In genomic region chr6:41062056-41062455, GRCh38 we compare ENCODE assay signal across 17 cellular contexts. TPM values are rescaled to one million over a fixed set of nuclear protein-coding genes. Genes with fewer than 3 reads are reported as not detected.
A peak's percentile ranks its signal among the peaks of the same experiment; 100 is the strongest.
DNase-seq lines count a peak whose midpoint lies in the region; ATAC-seq and TF ChIP-seq lines count a peak whose summit lies in the region.
"Had no signal": no experiment of that assay in that cellular context is flagged by ENCODE, and none has a peak within 500 bp of the region (broad histone marks: within the 10 kb centered on the region; RNA-seq: fewer than 3 reads in every experiment).

No MANE protein-coding gene starts in this region.

- no peak for TF ChIP-seq POLR2A in body of pancreas (IDR thresholded peaks at IDR 0.05)

- no peaks in the 10 kb centered on the region for H3K9me3 ChIP-seq in heart right ventricle
- H3K9me3 ChIP-seq in body of pancreas: no peaks in the 10 kb centered on the region
- no peaks in the 10 kb centered on the region for H3K9me3 ChIP-seq in psoas muscle
- H3K9me3 ChIP-seq: BLaER1 treated with 17β-estradiol and CSF1 and Interleukin-3, amounts not matched to agents 10 nM and 100 nM had no signal

- H3K4me3 ChIP-seq in heart right ventricle (peak overlapping the region in 7 of 10 donors; percentile 6 to 41 (median 20)), body of pancreas (no peak overlapping the region), psoas muscle (peak overlapping the region; percentile 63)
- H3K4me3 ChIP-seq: BLaER1 treated with 17β-estradiol and CSF1 and Interleukin-3, amounts not matched to agents 10 nM and 100 nM; GM23248 had no signal

- WGBS in heart right ventricle, 2 donors: 48 to 58% methylated on average over 1 of the region's 1 CpG
- 77 to 81% methylated on average over 1 of the region's 1 CpG for WGBS in body of pancreas, 2 donors
- WGBS in psoas muscle, 3 donors: 25 to 40% (median 33%) methylated on average over 1 of the region's 1 CpG

- peak overlapping the region in 8 of 10 donors; percentile 47 to 80 (median 59) for H3K27ac ChIP-seq in heart right ventricle
- peak overlapping the region in 3 of 4 donors; percentile 60 to 85 (median 72) for H3K27ac ChIP-seq in body of pancreas
- peak overlapping the region; percentile 92 for H3K27ac ChIP-seq in psoas muscle
- H3K27ac ChIP-seq: BLaER1 treated with 17β-estradiol and CSF1 and Interleukin-3, amounts not matched to agents 10 nM and 100 nM; GM23248; HL-60 had no signal

- DNase-seq in heart right ventricle (no peak), Right ventricle myocardium inferior (ENCODE audit: missing footprints) (no peak), body of pancreas (no peak), psoas muscle (no peak), germinal center (ENCODE audit: low spot score) (no peak), islet precursor cell (no peak)
- DNase-seq: ACHN; Calu3; CD4-positive, CD25-positive, alpha-beta regulatory T cell; DMS 273 treated with DMSO at 0.1 percent for 48 hours; GM23248 had no signal

- H3K36me3 ChIP-seq in heart right ventricle: peaks cover 0 to 69% (median 20%) of the 10 kb centered on the region in 9 donors
- no peaks in the 10 kb centered on the region for H3K36me3 ChIP-seq in body of pancreas (replicated peaks in 1 of 2; ENCODE audit: insufficient read depth in 1 of 2, low read depth in 2 of 2)
- peaks cover 2 to 71% of the 10 kb centered on the region in 2 donors for H3K36me3 ChIP-seq in psoas muscle (ENCODE audit: insufficient read depth in 1 of 2, low read depth in 1 of 2)

- TF ChIP-seq CTCF in heart right ventricle (IDR thresholded peaks at IDR 0.05) (no peak), body of pancreas (IDR thresholded peaks at IDR 0.05) (no peak), psoas muscle (IDR thresholded peaks at IDR 0.05) (no peak)

- intact Hi-C loops in heart right ventricle (cut with DNase I): loop anchor here in 3 of 10 donors (5.0 to 10.0 kb wide), 2 partner anchors 57 to 165 kb away; no protein-coding TSS in a partner anchor
- intact Hi-C loops in Right ventricle myocardium inferior (cut with DNase I): loop anchor here (5.0 kb wide), 1 partner anchor 65 kb away; no protein-coding TSS in a partner anchor
- intact Hi-C loops in body of pancreas (cut with DNase I): no loop called here
- intact Hi-C loops in psoas muscle (cut with DNase I): loop anchor here in 1 of 2 donors (10.0 kb wide), 1 partner anchor 57 kb away; no protein-coding TSS in a partner anchor

- H3K4me1 ChIP-seq in heart right ventricle (peaks cover 5 to 84% (median 47%) of the 10 kb centered on the region in 9 donors), body of pancreas (peaks cover 92% of the 10 kb centered on the region), psoas muscle (peaks cover 53% of the 10 kb centered on the region)

- no peak for ATAC-seq in heart right ventricle
- ATAC-seq in Right ventricle myocardium inferior: no peak
- ATAC-seq in body of pancreas: no peak
- ATAC-seq in psoas muscle: no peak
- no peak for ATAC-seq in HG03342 (IDR thresholded peaks at IDR 0.05; ENCODE audit: unreplicated experiment)
- ATAC-seq: HCT116 had no signal

- H3K27me3 ChIP-seq in heart right ventricle: no peaks in the 10 kb centered on the region
- H3K27me3 ChIP-seq in body of pancreas: no peaks in the 10 kb centered on the region
- H3K27me3 ChIP-seq in psoas muscle (ENCODE audit: insufficient read depth in 3 of 3, low read length in 2 of 3): no peaks in the 10 kb centered on the region
- H3K27me3 ChIP-seq: BLaER1 treated with 17β-estradiol and CSF1 and Interleukin-3, amounts not matched to agents 10 nM and 100 nM had no signal

RNA-seq across cellular contexts. Expression of gene APOBEC2, which starts 9.1 kb away (rescaled TPM):
- 100 to 1,000 TPM; 174 to 307 (median 224) TPM for total RNA-seq in heart right ventricle
- polyA plus RNA-seq in heart right ventricle: 100 to 1,000 TPM in 1 of 2 donors, 10 to 100 TPM in 1; 79.0 to 134 TPM
- total RNA-seq in Right ventricle myocardium inferior: 246 TPM
- total RNA-seq in body of pancreas: 1 to 10 TPM; 2.3 to 4.0 TPM
- 100 to 1,000 TPM; 135 to 511 (median 272) TPM for total RNA-seq in psoas muscle
- 100 to 1,000 TPM in 1 of 3 donors, 10 to 100 TPM in 2; 16.4 to 141 (median 80.7) TPM for polyA plus RNA-seq in psoas muscle
- total RNA-seq: A172; Calu3; CD4-positive, CD25-positive, alpha-beta regulatory T cell; Daoy; GM23248 had no signal
- polyA plus RNA-seq: GM23248 had no signal

RNA-seq across cellular contexts. Expression of gene OARD1, which starts 10.1 kb away (rescaled TPM):
- total RNA-seq in heart right ventricle: 10 to 100 TPM; 13.7 to 24.7 (median 16.6) TPM
- polyA plus RNA-seq in heart right ventricle: 10 to 100 TPM; 22.7 to 31.2 TPM
- total RNA-seq in Right ventricle myocardium inferior: 20.5 TPM
- 10 to 100 TPM; 15.0 to 27.4 TPM for total RNA-seq in body of pancreas
- 10 to 100 TPM; 13.5 to 23.4 (median 16.6) TPM for total RNA-seq in psoas muscle
- polyA plus RNA-seq in psoas muscle: 10 to 100 TPM; 24.6 to 74.6 (median 52.3) TPM

RNA-seq across cellular contexts. Expression of gene NFYA, which starts 10.7 kb away (rescaled TPM):
- 10 to 100 TPM in 7 of 10 donors, 1 to 10 TPM in 3; 8.9 to 12.0 (median 10.5) TPM for total RNA-seq in heart right ventricle
- polyA plus RNA-seq in heart right ventricle: 1 to 10 TPM; 4.2 to 6.1 TPM
- total RNA-seq in Right ventricle myocardium inferior: 9.8 TPM
- 10 to 100 TPM in 1 of 2 donors, 1 to 10 TPM in 1; 8.6 to 10.4 TPM for total RNA-seq in body of pancreas
- total RNA-seq in psoas muscle: 10 to 100 TPM; 11.8 to 14.1 (median 13.0) TPM
- 10 to 100 TPM in 2 of 3 donors, 1 to 10 TPM in 1; 2.7 to 14.2 (median 10.4) TPM for polyA plus RNA-seq in psoas muscle

RNA-seq across cellular contexts. Expression of gene TSPO2, which starts 19.8 kb away (rescaled TPM):
- total RNA-seq in heart right ventricle (not detected), Right ventricle myocardium inferior (not detected), body of pancreas (not detected), psoas muscle (under 1 TPM in 1 of 4 donors, not detected in 3; 0.27 TPM)
- polyA plus RNA-seq in heart right ventricle (not detected), psoas muscle (not detected)
- total RNA-seq: A172; Calu3; CD4-positive, CD25-positive, alpha-beta regulatory T cell; Daoy; GM23248 had no signal
- polyA plus RNA-seq: CD4-positive, CD25-positive, alpha-beta regulatory T cell; GM23248 had no signal

RNA-seq across cellular contexts. Expression of gene UNC5CL, which starts 23.0 kb away (rescaled TPM):
- total RNA-seq in heart right ventricle (under 1 TPM; 0.19 to 0.81 (median 0.45) TPM), Right ventricle myocardium inferior (0.60 TPM), body of pancreas (10 to 100 TPM; 17.4 to 30.3 TPM), psoas muscle (under 1 TPM; 0.14 to 0.43 (median 0.28) TPM)
- polyA plus RNA-seq in heart right ventricle (1 to 10 TPM in 1 of 2 donors, under 1 TPM in 1; 0.42 to 1.9 TPM), psoas muscle (under 1 TPM; 0.18 to 0.90 (median 0.33) TPM)
- total RNA-seq: A172, GM23248 had no signal
- polyA plus RNA-seq: GM23248 had no signal

Comparison
In these comparisons a context has a peak if more than half of its experiments do, and no peak if none do; other contexts are left out.
1. H3K4me3 ChIP-seq: peak in heart right ventricle (7 of 10) and psoas muscle (single experiment); none in body of pancreas (0 of 2).
2. RNA of gene APOBEC2, which starts 9.1 kb away (total RNA-seq): 135 to 511 TPM in psoas muscle, 246 TPM in Right ventricle myocardium inferior (single experiment) and 174 to 307 TPM in heart right ventricle; 2.3 to 4.0 TPM in body of pancreas; every median in the first group is over 10 times any median in the second.
3. Peak in every context shown above with its lines, with median percentiles within 50 percentile points of each other: H3K27ac ChIP-seq.